In the genomic region with DNA sequence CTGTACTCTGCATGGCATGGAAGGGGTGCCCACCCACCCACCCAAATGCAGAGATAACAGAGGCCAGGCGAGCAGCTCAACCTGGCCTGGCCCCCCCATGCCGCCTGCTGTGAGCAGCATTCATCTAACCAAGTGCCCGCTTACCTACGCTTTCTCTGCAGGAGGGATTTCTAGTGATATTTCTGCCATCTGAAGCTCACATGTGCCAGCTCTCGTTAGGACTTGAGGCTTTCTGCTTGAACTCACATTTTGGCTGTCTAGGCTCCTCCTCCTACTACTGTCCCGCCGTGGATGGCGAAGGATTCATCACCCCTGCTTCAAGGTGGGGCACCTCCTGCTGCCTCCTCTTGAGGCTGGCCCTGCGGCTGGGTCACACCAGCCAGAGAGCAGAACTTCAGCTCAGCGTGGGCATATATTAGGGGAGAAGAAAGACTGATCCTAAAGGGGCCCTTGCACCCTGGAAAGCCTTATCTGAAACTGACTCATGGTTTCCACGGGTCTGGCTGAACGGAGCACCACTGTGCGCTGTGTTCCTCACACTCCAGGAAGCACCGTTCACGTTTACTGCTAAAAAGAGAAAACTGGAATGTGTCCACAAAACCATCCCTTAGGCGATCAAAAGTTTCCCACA, we compare ENCODE assay signal across 19 cellular contexts. TPM values are rescaled to one million over a fixed set of nuclear protein-coding genes. Genes with fewer than 3 reads are reported as not detected.
DNase-seq lines count a peak whose midpoint lies in the region; ATAC-seq and TF ChIP-seq lines count a peak whose summit lies in the region.
"Had no signal": no experiment of that assay in that cellular context is flagged by ENCODE, and none has a peak within 500 bp of the region (broad histone marks: within the 10 kb centered on the region; RNA-seq: fewer than 3 reads in every experiment).

No MANE protein-coding gene starts in this region.

- no peaks in the 10 kb centered on the region for H3K27me3 ChIP-seq in GM23338 (ENCODE audit: insufficient read depth)
- no peaks in the 10 kb centered on the region for H3K27me3 ChIP-seq in ascending aorta
- H3K27me3 ChIP-seq in hepatocyte, result no peaks in the 10 kb centered on the region
- no peaks in the 10 kb centered on the region for H3K27me3 ChIP-seq in Caco-2 (replicated peaks; ENCODE audit: control insufficient read depth, insufficient read depth, low read length)

- DNase-seq in GM23338 (ENCODE audit: low spot score), result no peak
- DNase-seq in ascending aorta (ENCODE audit: low spot score in 2 of 2), result no peak
- no peak for DNase-seq in hepatocyte (ENCODE audit: low spot score)
- peak; percentile 36 for DNase-seq in renal cortical epithelial cell (ENCODE audit: low read depth)
- no peak for DNase-seq in Caco-2
- no peak for DNase-seq in epidermal melanocyte (ENCODE audit: insufficient read length, low spot score)
- DNase-seq in SHP77 treated with DMSO at 0.1 percent for 48 hours (lab: John Stamatoyannopoulos, UW), result no peak
- DNase-seq in RKO (ENCODE audit: low spot score), result no peak
- DNase-seq: activated CD4-positive, CD25-positive, alpha-beta regulatory T cell; amygdala; COR-L47; GF-D8; GM23248; hypothalamus; left cardiac atrium; stimulated activated CD4-positive, alpha-beta T cell treated with anti-CD3 and anti-CD28 coated beads, Interleukin-12 subunit alpha, Interleukin-12 subunit beta, amount 100 ng/mL, for 4 hours; stimulated activated naive CD4-positive, alpha-beta T cell had no signal

- no peak; the same call in 2 of the 3 replicates for ATAC-seq in GM23338
- ATAC-seq: activated T-helper 17 cell treated with anti-CD3 and anti-CD28 coated beads, Interleukin-2, amount 50 U/mL, for 72 hours; mucosa of descending colon had no signal

- H3F3A ChIP-seq in GM23338 (replicated peaks; ENCODE audit: low read depth), result no peaks in the 10 kb centered on the region

- H3K4me1 ChIP-seq in GM23338 (ENCODE audit: insufficient read depth), result peaks cover 46% of the 10 kb centered on the region
- peaks cover 6 to 46% of the 10 kb centered on the region in 2 donors for H3K4me1 ChIP-seq in ascending aorta
- H3K4me1 ChIP-seq in hepatocyte (ENCODE audit: insufficient read depth), result peaks cover 30% of the 10 kb centered on the region
- no peaks in the 10 kb centered on the region for H3K4me1 ChIP-seq in Caco-2

- CTCF ChIA-PET in Caco-2 (lab: Charles Lee), result no interaction called here

- H3K27ac ChIP-seq in GM23338 (ENCODE audit: low read depth) (peak overlapping the region; percentile 72; the same call in 1 of the 2 replicates), ascending aorta (peak overlapping the region; percentile 32 to 53), hepatocyte (peak overlapping the region; percentile 48)

- H3K27ac Mint-ChIP-seq in GM23338 (peak overlapping the region; percentile 18; the same call in 1 of the 2 replicates), Caco-2 (ENCODE audit: unreplicated experiment) (no peak overlapping the region)
- H3K27ac Mint-ChIP-seq: activated T-helper 17 cell treated with anti-CD3 and anti-CD28 coated beads, Interleukin-2, amount 50 U/mL, for 72 hours had no signal

- no peak overlapping the region for H3K4me3 Mint-ChIP-seq in GM23338
- no peak overlapping the region for H3K4me3 Mint-ChIP-seq in Caco-2 (ENCODE audit: unreplicated experiment)
- H3K4me3 Mint-ChIP-seq: activated T-helper 17 cell treated with anti-CD3 and anti-CD28 coated beads, Interleukin-2, amount 50 U/mL, for 72 hours had no signal

- H3K4me3 ChIP-seq in GM23338 (no peak overlapping the region), ascending aorta (no peak overlapping the region), hepatocyte (no peak overlapping the region), Caco-2 (ENCODE audit: low read depth, low read length) (no peak overlapping the region)
- H3K4me3 ChIP-seq: mucosa of descending colon had no signal

- 87% methylated on average over 16 of the region's 16 CpGs for WGBS in hepatocyte (ENCODE audit: low lambda C conversion rate, missing lambda C conversion rate)

- H3K9me3 Mint-ChIP-seq in GM23338 (no peaks in the 10 kb centered on the region), Caco-2 (ENCODE audit: unreplicated experiment) (no peaks in the 10 kb centered on the region)
- H3K9me3 Mint-ChIP-seq: activated T-helper 17 cell treated with anti-CD3 and anti-CD28 coated beads, Interleukin-2, amount 50 U/mL, for 72 hours had no signal

- TF ChIP-seq CTCF in GM23338 (conservative IDR thresholded peaks at IDR 0.05; ENCODE audit: low read depth in 2 of 2) (no peak), ascending aorta (IDR thresholded peaks at IDR 0.05) (no peak), hepatocyte (IDR thresholded peaks at IDR 0.05; ENCODE audit: poor library complexity) (no peak), Caco-2 (IDR thresholded peaks at IDR 0.05; ENCODE audit: insufficient read depth in 1 of 2, low read depth in 1 of 2, low read length in 1 of 2, severe bottlenecking in 1 of 2, unreplicated experiment in 1 of 2) (no peak)

- H3K27me3 Mint-ChIP-seq in GM23338 (ENCODE audit: insufficient read depth, low read depth, poor library complexity), result peaks cover 8% of the 10 kb centered on the region
- no peaks in the 10 kb centered on the region for H3K27me3 Mint-ChIP-seq in Caco-2 (ENCODE audit: insufficient read depth, unreplicated experiment)

- no TSS peak for BruUV-seq in Caco-2 (replicated peaks; lab: Mats Ljungman, UMichigan)

- H3K36me3 ChIP-seq in GM23338 (ENCODE audit: insufficient read depth) (peaks cover 21% of the 10 kb centered on the region), ascending aorta (peaks cover 0 to 2% of the 10 kb centered on the region in 2 donors), hepatocyte (replicated peaks; ENCODE audit: insufficient read depth, low read depth) (no peaks in the 10 kb centered on the region), Caco-2 (ENCODE audit: control insufficient read depth, insufficient read depth, low read length) (peaks cover under 1% of the 10 kb centered on the region; the same call in 1 of the 2 replicates)

- no peaks in the 10 kb centered on the region for H3K9me3 ChIP-seq in ascending aorta
- no peaks in the 10 kb centered on the region for H3K9me3 ChIP-seq in hepatocyte (ENCODE audit: low read depth)
- no peaks in the 10 kb centered on the region for H3K9me3 ChIP-seq in Caco-2
- H3K9me3 ChIP-seq: mucosa of descending colon had no signal

- H3K4me2 ChIP-seq in GM23338, result 0 out of 2 replicates have a peak overlapping the region, but pooled peaks have one; percentile 40
- no peak overlapping the region for H3K4me2 ChIP-seq in hepatocyte

- H3K9me2 ChIP-seq in GM23338 (ENCODE audit: insufficient read depth), result no peaks in the 10 kb centered on the region
- H3K9me2 ChIP-seq in hepatocyte (replicated peaks; ENCODE audit: insufficient read depth), result no peaks in the 10 kb centered on the region

- H3K36me3 Mint-ChIP-seq in GM23338 (ENCODE audit: low read depth) (peaks cover 66% of the 10 kb centered on the region), Caco-2 (ENCODE audit: insufficient read depth, unreplicated experiment) (peaks cover 26% of the 10 kb centered on the region)

- H3K79me2 ChIP-seq in GM23338 (replicated peaks; ENCODE audit: insufficient read depth), result peaks cover 100% of the 10 kb centered on the region
- H3K79me2 ChIP-seq in hepatocyte, result peaks cover 99% of the 10 kb centered on the region

- peaks cover 93% of the 10 kb centered on the region for H4K20me1 ChIP-seq in GM23338 (replicated peaks; ENCODE audit: insufficient read depth)
- H4K20me1 ChIP-seq in hepatocyte (ENCODE audit: insufficient read depth, poor library complexity, severe bottlenecking), result peaks cover 93% of the 10 kb centered on the region

- POLR2A ChIA-PET in Caco-2 (lab: Charles Lee), result no interaction called here

- intact Hi-C loops in ascending aorta (cut with DNase I) (no loop called here), Caco-2 (cut with micrococcal nuclease; ENCODE audit: unreplicated experiment) (no loop called here)

- H2AFZ ChIP-seq in GM23338 (no peak overlapping the region), hepatocyte (no peak overlapping the region)
- H2AFZ ChIP-seq: GM23248 had no signal

- H3K4me1 Mint-ChIP-seq in GM23338, result peaks cover 73% of the 10 kb centered on the region
- no peaks in the 10 kb centered on the region for H3K4me1 Mint-ChIP-seq in Caco-2 (ENCODE audit: low read depth, unreplicated experiment)
- H3K4me1 Mint-ChIP-seq: activated T-helper 17 cell treated with anti-CD3 and anti-CD28 coated beads, Interleukin-2, amount 50 U/mL, for 72 hours had no signal

TF ChIP-seq in GM23338, 12 proteins besides CTCF, POLR2A, EP300 and RAD21 (continues in another document):
- no peak for TF ChIP-seq ZNF331 (CRISPR knock-in tag; IDR thresholded peaks at IDR 0.05; ENCODE audit: low read depth)
- TF ChIP-seq JUNB (IDR thresholded peaks at IDR 0.05; ENCODE audit: unreplicated experiment), result no peak
- TF ChIP-seq, protein P1, sequence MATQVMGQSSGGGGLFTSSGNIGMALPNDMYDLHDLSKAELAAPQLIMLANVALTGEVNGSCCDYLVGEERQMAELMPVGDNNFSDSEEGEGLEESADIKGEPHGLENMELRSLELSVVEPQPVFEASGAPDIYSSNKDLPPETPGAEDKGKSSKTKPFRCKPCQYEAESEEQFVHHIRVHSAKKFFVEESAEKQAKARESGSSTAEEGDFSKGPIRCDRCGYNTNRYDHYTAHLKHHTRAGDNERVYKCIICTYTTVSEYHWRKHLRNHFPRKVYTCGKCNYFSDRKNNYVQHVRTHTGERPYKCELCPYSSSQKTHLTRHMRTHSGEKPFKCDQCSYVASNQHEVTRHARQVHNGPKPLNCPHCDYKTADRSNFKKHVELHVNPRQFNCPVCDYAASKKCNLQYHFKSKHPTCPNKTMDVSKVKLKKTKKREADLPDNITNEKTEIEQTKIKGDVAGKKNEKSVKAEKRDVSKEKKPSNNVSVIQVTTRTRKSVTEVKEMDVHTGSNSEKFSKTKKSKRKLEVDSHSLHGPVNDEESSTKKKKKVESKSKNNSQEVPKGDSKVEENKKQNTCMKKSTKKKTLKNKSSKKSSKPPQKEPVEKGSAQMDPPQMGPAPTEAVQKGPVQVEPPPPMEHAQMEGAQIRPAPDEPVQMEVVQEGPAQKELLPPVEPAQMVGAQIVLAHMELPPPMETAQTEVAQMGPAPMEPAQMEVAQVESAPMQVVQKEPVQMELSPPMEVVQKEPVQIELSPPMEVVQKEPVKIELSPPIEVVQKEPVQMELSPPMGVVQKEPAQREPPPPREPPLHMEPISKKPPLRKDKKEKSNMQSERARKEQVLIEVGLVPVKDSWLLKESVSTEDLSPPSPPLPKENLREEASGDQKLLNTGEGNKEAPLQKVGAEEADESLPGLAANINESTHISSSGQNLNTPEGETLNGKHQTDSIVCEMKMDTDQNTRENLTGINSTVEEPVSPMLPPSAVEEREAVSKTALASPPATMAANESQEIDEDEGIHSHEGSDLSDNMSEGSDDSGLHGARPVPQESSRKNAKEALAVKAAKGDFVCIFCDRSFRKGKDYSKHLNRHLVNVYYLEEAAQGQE (IDR thresholded peaks at IDR 0.05; ENCODE audit: unreplicated experiment), result no peak
- no peak for TF ChIP-seq EZH2 (IDR thresholded peaks at IDR 0.05; ENCODE audit: low read depth, unreplicated experiment)
- TF ChIP-seq NANOG (IDR thresholded peaks at IDR 0.05; ENCODE audit: borderline replicate concordance), result no peak

RNA-seq across cellular contexts. Expression of a gene that starts 45.5 kb away (rescaled TPM):
- total RNA-seq in GM23338 (2014; rRNA removed; shearing (Covaris generic)), result 233 and 265 TPM in 2 replicates
- polyA plus RNA-seq in GM23338 (2016; fragmentation: Nextera tagmentation; extraction: Ambion mirVana) (133 and 138 TPM in 2 replicates), hepatocyte (81.0 and 85.3 TPM in 2 replicates)
- total RNA-seq in ascending aorta (57.7 TPM), hepatocyte (61.3 and 61.5 TPM in 2 replicates), renal cortical epithelial cell (89.4 and 109 TPM in 2 replicates), Caco-2 (2022) (97.2 and 99.6 TPM in 2 replicates)
